In genomic region chr7:148918058-148918596, GRCh38 we compare ENCODE assay signal across 18 cellular contexts.
"Had no signal": no experiment of that assay in that cellular context is flagged by ENCODE, and none has a peak within 500 bp of the region (broad histone marks: within the 10 kb centered on the region; RNA-seq: fewer than 3 reads in every experiment).

No MANE protein-coding gene starts in this region.

- H3K36me3 Mint-ChIP-seq: brain, type B pancreatic cell had no signal

- H3K27me3 ChIP-seq: colonic mucosa, ovary had no signal

- H3K27ac Mint-ChIP-seq: endodermal cell; memory B cell; naive thymus-derived CD4-positive, alpha-beta T cell; stimulated activated naive CD8-positive, alpha-beta T cell treated with anti-CD3 and anti-CD28 coated beads, Interleukin-15, amount 100 ng/mL, for 72 hours; type B pancreatic cell had no signal

- H3K9me3 Mint-ChIP-seq: central memory CD8-positive, alpha-beta T cell; endodermal cell; memory B cell; naive thymus-derived CD4-positive, alpha-beta T cell; stimulated activated naive CD8-positive, alpha-beta T cell treated with anti-CD3 and anti-CD28 coated beads, Interleukin-15, amount 100 ng/mL, for 72 hours; type B pancreatic cell had no signal

- H3K36me3 ChIP-seq: colonic mucosa, ovary had no signal

- H3K27me3 Mint-ChIP-seq: brain; central memory CD8-positive, alpha-beta T cell; memory B cell; naive thymus-derived CD4-positive, alpha-beta T cell; stimulated activated naive CD8-positive, alpha-beta T cell treated with anti-CD3 and anti-CD28 coated beads, Interleukin-15, amount 100 ng/mL, for 72 hours; type B pancreatic cell had no signal

- H3K4me1 ChIP-seq: colonic mucosa, psoas muscle had no signal

- H3K4me3 Mint-ChIP-seq: central memory CD8-positive, alpha-beta T cell; endodermal cell; memory B cell; stimulated activated naive CD8-positive, alpha-beta T cell treated with anti-CD3 and anti-CD28 coated beads, Interleukin-15, amount 100 ng/mL, for 72 hours; type B pancreatic cell had no signal

- H3K4me1 Mint-ChIP-seq: endodermal cell had no signal

- H3K9me3 ChIP-seq: colonic mucosa, ovary, psoas muscle had no signal

- ATAC-seq: naive thymus-derived CD4-positive, alpha-beta T cell; psoas muscle; right cardiac atrium; stimulated activated naive CD8-positive, alpha-beta T cell treated with anti-CD3 and anti-CD28 coated beads, Interleukin-15, amount 100 ng/mL, for 72 hours had no signal

- DNase-seq: activated CD4-positive, alpha-beta T cell treated with anti-CD3 and anti-CD28 coated beads, Interleukin-2, amount 50 U/mL, for 4 hours; activated naive CD4-positive, alpha-beta T cell; anterior cingulate cortex; colonic mucosa; endodermal cell; foreskin fibroblast; naive thymus-derived CD4-positive, alpha-beta T cell; ovary; psoas muscle; right cardiac atrium; stimulated activated CD4-positive, alpha-beta T cell treated with anti-CD3 and anti-CD28 coated beads, Interleukin-2, amount 100 ng/mL, for 24 hours; stimulated activated naive CD8-positive, alpha-beta T cell treated with anti-CD3 and anti-CD28 coated beads, Interleukin-15, amount 100 ng/mL, for 72 hours; T1000 had no signal

- H3K27ac ChIP-seq: colonic mucosa, epithelial cell of prostate, ovary, psoas muscle had no signal

- H3K4me3 ChIP-seq: colonic mucosa, ovary, psoas muscle had no signal
